24 cellular contexts compared by ENCODE assay signal in the genomic region with DNA sequence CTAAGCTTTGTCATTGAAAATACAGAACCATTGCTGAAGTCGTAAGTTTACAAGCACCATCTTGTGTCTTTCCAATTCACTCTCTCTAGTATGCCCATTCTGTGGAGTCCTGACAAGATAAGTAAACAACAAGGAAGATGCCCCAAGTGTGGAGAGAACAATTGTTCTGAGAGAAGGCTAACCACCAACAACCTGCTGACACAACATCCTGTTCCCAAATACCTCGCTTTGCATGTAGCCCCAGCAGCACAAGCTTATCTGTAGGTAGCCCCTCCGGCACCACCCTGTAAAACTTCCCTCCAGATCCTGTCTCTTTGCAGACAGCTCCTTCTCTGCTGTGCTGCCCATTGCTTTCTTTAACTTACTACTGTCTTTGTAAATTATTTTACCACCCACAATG.
A peak's percentile ranks its signal among the peaks of the same experiment; 100 is the strongest.
DNase-seq lines count a peak whose midpoint lies in the region; ATAC-seq, FAIRE-seq and TF ChIP-seq lines count a peak whose summit lies in the region.
"Had no signal": no experiment of that assay in that cellular context is flagged by ENCODE, and none has a peak within 500 bp of the region (broad histone marks: within the 10 kb centered on the region; RNA-seq: fewer than 3 reads in every experiment).

No MANE protein-coding gene starts in this region.

- no peaks in the 10 kb centered on the region for H3K9me2 ChIP-seq in MM.1S (replicated peaks; ENCODE audit: insufficient read depth, low read length)

- no peak overlapping the region for H2AFZ ChIP-seq in MM.1S (ENCODE audit: low read length)

- H3K27me3 ChIP-seq in MM.1S (replicated peaks; ENCODE audit: insufficient read depth, low read length), result no peaks in the 10 kb centered on the region
- H3K27me3 ChIP-seq in small intestine (ENCODE audit: control insufficient read depth in 2 of 2, insufficient read depth in 2 of 2, low read length in 2 of 2), result no peaks in the 10 kb centered on the region
- no peaks in the 10 kb centered on the region for H3K27me3 ChIP-seq in thyroid gland

- H3K4me1 ChIP-seq in MM.1S (ENCODE audit: low read length) (peaks cover 42% of the 10 kb centered on the region), small intestine (ENCODE audit: control insufficient read depth in 2 of 2, insufficient read depth in 1 of 2, low read depth in 1 of 2, low read length in 1 of 2) (no peaks in the 10 kb centered on the region), thyroid gland (peaks cover 13 to 23% of the 10 kb centered on the region in 2 donors)
- H3K4me1 ChIP-seq: Caco-2, HAP-1 had no signal

- peaks cover 19% of the 10 kb centered on the region for H3K36me3 Mint-ChIP-seq in activated CD8-positive, alpha-beta T cell treated with anti-CD3 and anti-CD28 coated beads, Interleukin-2, amount 10 ng/mL, durations not matched to agents 7 days and 5 days (ENCODE audit: low read depth)
- H3K36me3 Mint-ChIP-seq in activated CD8-positive, alpha-beta T cell treated with anti-CD3 and anti-CD28 coated beads for 36 hours (ENCODE audit: low read depth), result peaks cover 18% of the 10 kb centered on the region
- H3K36me3 Mint-ChIP-seq in effector memory CD8-positive, alpha-beta T cell (ENCODE audit: insufficient read depth), result no peaks in the 10 kb centered on the region

- no peaks in the 10 kb centered on the region for H4K20me1 ChIP-seq in MM.1S (ENCODE audit: insufficient read depth, low read length)

- H3K27ac ChIP-seq in MM.1S (ENCODE audit: low read length) (peak overlapping the region; percentile 44; the same call in 1 of the 2 replicates), small intestine (ENCODE audit: low read depth in 1 of 2, low read length in 1 of 2) (no peak overlapping the region), thyroid gland (no peak overlapping the region)
- H3K27ac ChIP-seq: 22Rv1, C4-2B, SK-N-MC had no signal

- TF ChIP-seq POLR2A in thyroid gland (IDR thresholded peaks at IDR 0.05), result no peak

- H3K27me3 Mint-ChIP-seq in activated CD8-positive, alpha-beta T cell treated with anti-CD3 and anti-CD28 coated beads, Interleukin-2, amount 10 ng/mL, durations not matched to agents 7 days and 5 days (ENCODE audit: low read depth), result no peaks in the 10 kb centered on the region
- no peaks in the 10 kb centered on the region for H3K27me3 Mint-ChIP-seq in activated CD8-positive, alpha-beta T cell treated with anti-CD3 and anti-CD28 coated beads for 36 hours
- H3K27me3 Mint-ChIP-seq in effector memory CD8-positive, alpha-beta T cell, result no peaks in the 10 kb centered on the region
- H3K27me3 Mint-ChIP-seq: B cell, IgD-negative memory B cell had no signal

- H3F3A ChIP-seq in MM.1S (ENCODE audit: insufficient read depth, low read length), result peaks cover 20% of the 10 kb centered on the region; the same call in 1 of the 2 replicates

- intact Hi-C loops in activated CD8-positive, alpha-beta T cell treated with anti-CD3 and anti-CD28 coated beads for 36 hours (cut with micrococcal nuclease), result no loop called here
- intact Hi-C loops in thyroid gland (cut with DNase I), result no loop called here

- no peak overlapping the region for H3K4me3 ChIP-seq in MM.1S (ENCODE audit: low read length)
- no peak overlapping the region for H3K4me3 ChIP-seq in small intestine (ENCODE audit: low read depth in 1 of 2, low read length in 2 of 2)
- no peak overlapping the region for H3K4me3 ChIP-seq in thyroid gland (replicated peaks in 1 of 3)
- H3K4me3 ChIP-seq: HAP-1, SK-N-MC had no signal

- no peak for ATAC-seq in activated CD8-positive, alpha-beta T cell treated with anti-CD3 and anti-CD28 coated beads, Interleukin-2, amount 10 ng/mL, durations not matched to agents 7 days and 5 days
- no peak for ATAC-seq in activated CD8-positive, alpha-beta T cell treated with anti-CD3 and anti-CD28 coated beads for 36 hours
- ATAC-seq in effector memory CD8-positive, alpha-beta T cell (replicated peaks), result peak; percentile 43
- ATAC-seq in HG02678 (IDR thresholded peaks at IDR 0.05; ENCODE audit: unreplicated experiment), result no peak
- ATAC-seq: CD8-positive, alpha-beta T cell; Panc1 had no signal

- peaks cover 5% of the 10 kb centered on the region for H3K4me1 Mint-ChIP-seq in activated CD8-positive, alpha-beta T cell treated with anti-CD3 and anti-CD28 coated beads, Interleukin-2, amount 10 ng/mL, durations not matched to agents 7 days and 5 days (ENCODE audit: low read depth)
- peaks cover 27% of the 10 kb centered on the region for H3K4me1 Mint-ChIP-seq in activated CD8-positive, alpha-beta T cell treated with anti-CD3 and anti-CD28 coated beads for 36 hours (ENCODE audit: low read depth)
- H3K4me1 Mint-ChIP-seq in effector memory CD8-positive, alpha-beta T cell (ENCODE audit: low read depth in 2 of 2), result peaks cover 16% of the 10 kb centered on the region in 2 donors

- POLR2A ChIA-PET in activated CD8-positive, alpha-beta T cell treated with anti-CD3 and anti-CD28 coated beads, Interleukin-2, amount 10 ng/mL, durations not matched to agents 7 days and 5 days (lab: Charles Lee), result interaction anchor here (0.6 kb wide), 1 partner anchor 19 kb away, joined by 3 read pairs; no protein-coding TSS in a partner anchor
- POLR2A ChIA-PET in activated CD8-positive, alpha-beta T cell treated with anti-CD3 and anti-CD28 coated beads for 36 hours (lab: Charles Lee), result no interaction called here

- FAIRE-seq in small intestine (lab: Jason Lieb, UNC), result no peak

- CTCF ChIA-PET in activated CD8-positive, alpha-beta T cell treated with anti-CD3 and anti-CD28 coated beads, Interleukin-2, amount 10 ng/mL, durations not matched to agents 7 days and 5 days (lab: Charles Lee), result interaction anchor here (0.8 to 1.4 kb wide), 3 partner anchors 8 to 470 kb away, joined by 3 to 5 read pairs (median 4); no protein-coding TSS in a partner anchor
- CTCF ChIA-PET in activated CD8-positive, alpha-beta T cell treated with anti-CD3 and anti-CD28 coated beads for 36 hours (lab: Charles Lee), result interaction anchor here (0.7 to 1.8 kb wide), 5 partner anchors 10 to 29 kb away, joined by 3 to 5 read pairs (median 3); no protein-coding TSS in a partner anchor

- H3K9me3 ChIP-seq in MM.1S (replicated peaks; ENCODE audit: insufficient read depth, low read length) (no peaks in the 10 kb centered on the region), small intestine (ENCODE audit: control insufficient read depth, low read depth) (no peaks in the 10 kb centered on the region), thyroid gland (no peaks in the 10 kb centered on the region)
- H3K9me3 ChIP-seq: HAP-1 had no signal

- peaks cover 4% of the 10 kb centered on the region for H3K9me3 Mint-ChIP-seq in activated CD8-positive, alpha-beta T cell treated with anti-CD3 and anti-CD28 coated beads, Interleukin-2, amount 10 ng/mL, durations not matched to agents 7 days and 5 days (ENCODE audit: insufficient read depth)
- H3K9me3 Mint-ChIP-seq in activated CD8-positive, alpha-beta T cell treated with anti-CD3 and anti-CD28 coated beads for 36 hours, result peaks cover 2% of the 10 kb centered on the region
- H3K9me3 Mint-ChIP-seq in effector memory CD8-positive, alpha-beta T cell, result no peaks in the 10 kb centered on the region
- H3K9me3 Mint-ChIP-seq: IgD-negative memory B cell had no signal

- TF ChIP-seq CTCF in activated CD8-positive, alpha-beta T cell treated with anti-CD3 and anti-CD28 coated beads for 36 hours (IDR thresholded peaks at IDR 0.05), result no peak
- no peak for TF ChIP-seq CTCF in MM.1S (IDR thresholded peaks at IDR 0.05; ENCODE audit: low read length)
- TF ChIP-seq CTCF in thyroid gland (IDR thresholded peaks at IDR 0.05), result no peak

- no peak overlapping the region for H3K9ac ChIP-seq in MM.1S (ENCODE audit: low read length)

- DNase-seq in activated CD8-positive, alpha-beta T cell treated with anti-CD3 and anti-CD28 coated beads, Interleukin-2, amount 10 ng/mL, durations not matched to agents 7 days and 5 days, result peak; percentile 26
- DNase-seq in activated CD8-positive, alpha-beta T cell treated with anti-CD3 and anti-CD28 coated beads for 36 hours, result no peak
- DNase-seq in MM.1S (peak; percentile 71), small intestine (peak; percentile 34), thyroid gland (no peak), cortex of kidney (lab: John Stamatoyannopoulos, UW) (no peak)
- no peak for DNase-seq in effector memory CD8-positive, alpha-beta T cell
- DNase-seq: Caco-2; CD8-positive, alpha-beta T cell; DMS79; GOT3; HFFc6; NCI-H1436; NCI-H187 treated with DMSO at 0.1 percent for 48 hours; NCI-H2107; SIG-M5 had no signal

- H3K4me3 Mint-ChIP-seq in activated CD8-positive, alpha-beta T cell treated with anti-CD3 and anti-CD28 coated beads, Interleukin-2, amount 10 ng/mL, durations not matched to agents 7 days and 5 days, result no peak overlapping the region
- H3K4me3 Mint-ChIP-seq in activated CD8-positive, alpha-beta T cell treated with anti-CD3 and anti-CD28 coated beads for 36 hours, result no peak overlapping the region
- H3K4me3 Mint-ChIP-seq in effector memory CD8-positive, alpha-beta T cell, result no peak overlapping the region
- H3K4me3 Mint-ChIP-seq: B cell; CD8-positive, alpha-beta T cell; HFFc6; IgD-negative memory B cell had no signal

- no peaks in the 10 kb centered on the region for H3K36me3 ChIP-seq in MM.1S (replicated peaks; ENCODE audit: insufficient read depth, low read length)
- no peaks in the 10 kb centered on the region for H3K36me3 ChIP-seq in small intestine (ENCODE audit: control insufficient read depth in 2 of 2, insufficient read depth in 2 of 2, low read length in 2 of 2)
- H3K36me3 ChIP-seq in thyroid gland, result no peaks in the 10 kb centered on the region
- H3K36me3 ChIP-seq: HAP-1 had no signal

- H3K4me2 ChIP-seq in MM.1S (ENCODE audit: low read depth, low read length), result peak overlapping the region; percentile 63

- WGBS in small intestine, 3 donors, result 80 to 90% (median 87%) methylated on average over 3 of the region's 3 CpGs
- 85 to 92% methylated on average over 3 of the region's 3 CpGs for WGBS in thyroid gland, 2 donors

- peaks cover 41% of the 10 kb centered on the region for H3K79me2 ChIP-seq in MM.1S (ENCODE audit: low read length)

- H3K27ac Mint-ChIP-seq in activated CD8-positive, alpha-beta T cell treated with anti-CD3 and anti-CD28 coated beads, Interleukin-2, amount 10 ng/mL, durations not matched to agents 7 days and 5 days, result no peak overlapping the region
- no peak overlapping the region for H3K27ac Mint-ChIP-seq in activated CD8-positive, alpha-beta T cell treated with anti-CD3 and anti-CD28 coated beads for 36 hours
- H3K27ac Mint-ChIP-seq in effector memory CD8-positive, alpha-beta T cell, result no peak overlapping the region
- H3K27ac Mint-ChIP-seq: B cell; CD8-positive, alpha-beta T cell; HFFc6; IgD-negative memory B cell had no signal

Comparison
In these comparisons a context has a peak if more than half of its experiments do, and no peak if none do; other contexts are left out.
1. DNase-seq: peak in activated CD8-positive, alpha-beta T cell treated with anti-CD3 and anti-CD28 coated beads, Interleukin-2, amount 10 ng/mL, durations not matched to agents 7 days and 5 days (single experiment), MM.1S (single experiment) and small intestine (single experiment); none in activated CD8-positive, alpha-beta T cell treated with anti-CD3 and anti-CD28 coated beads for 36 hours (single experiment), effector memory CD8-positive, alpha-beta T cell (0 of 3), thyroid gland (0 of 2) and cortex of kidney (single experiment).